In genomic region chr16:25012525-25012991, GRCh38 we compare ENCODE assay signal across 10 cellular contexts. TPM values are rescaled to one million over a fixed set of nuclear protein-coding genes. Genes with fewer than 3 reads are reported as not detected.
DNase-seq lines count a peak whose midpoint lies in the region; ATAC-seq and TF ChIP-seq lines count a peak whose summit lies in the region.
"Had no signal": no experiment of that assay in that cellular context is flagged by ENCODE, and none has a peak within 500 bp of the region (broad histone marks: within the 10 kb centered on the region; RNA-seq: fewer than 3 reads in every experiment).

No MANE protein-coding gene starts in this region.

- no peaks in the 10 kb centered on the region for H3K9me3 ChIP-seq in OCI-LY3 (ENCODE audit: insufficient read depth, low read length)
- no peaks in the 10 kb centered on the region for H3K9me3 ChIP-seq in skeletal muscle tissue (ENCODE audit: control insufficient read depth in 3 of 3, low read length in 3 of 3)

- H3K9ac ChIP-seq in OCI-LY3 (ENCODE audit: low read length) (peak overlapping the region; percentile 92), skeletal muscle tissue (ENCODE audit: low read depth in 1 of 3, low read length in 3 of 3) (peak overlapping the region; percentile 17 to 95 (median 41))

- no peaks in the 10 kb centered on the region for H3K27me3 ChIP-seq in OCI-LY3 (ENCODE audit: low read depth, low read length)
- H3K27me3 ChIP-seq in skeletal muscle tissue (ENCODE audit: control insufficient read depth in 3 of 3, insufficient read depth in 3 of 3, low read length in 3 of 3), result no peaks in the 10 kb centered on the region

- H3K79me2 ChIP-seq in OCI-LY3 (ENCODE audit: low read length), result peaks cover 97% of the 10 kb centered on the region

- TF ChIP-seq CTCF in OCI-LY3 (IDR thresholded peaks at IDR 0.05; ENCODE audit: low read depth, low read length), result no peak

- no peak overlapping the region for H2AFZ ChIP-seq in OCI-LY3 (ENCODE audit: low read depth, low read length)

- DNase-seq in GM19238 (ENCODE audit: insufficient read length, low spot score) (no peak), DMS153 treated with DMSO at 0.1 percent for 48 hours (lab: John Stamatoyannopoulos, UW; ENCODE audit: unreplicated experiment) (no peak)
- no peak for DNase-seq in stimulated activated naive CD4-positive, alpha-beta T cell (lab: John Stamatoyannopoulos, UW)
- DNase-seq: activated gamma-delta T cell treated with Interleukin-2 at 50 U/mL for 16 hours; stimulated activated CD4-positive, alpha-beta T cell treated with anti-CD3 and anti-CD28 coated beads, Interleukin-2, amount 100 ng/mL, for 24 hours had no signal

- H3K4me3 ChIP-seq in GM08714 (ENCODE audit: low read length) (peak overlapping the region; percentile 98), OCI-LY3 (ENCODE audit: low read length) (peak overlapping the region; percentile 91), skeletal muscle tissue (ENCODE audit: low read length in 3 of 3) (peak overlapping the region; percentile 42 to 86 (median 42))

- peaks cover 61% of the 10 kb centered on the region for H4K20me1 ChIP-seq in OCI-LY3 (ENCODE audit: insufficient read depth, low read length)

- H3K4me2 ChIP-seq in OCI-LY3 (ENCODE audit: low read length), result peak overlapping the region; percentile 93

- peak; percentile 64 for ATAC-seq in esophagus mucosa
- no peak for ATAC-seq in GM21529 (IDR thresholded peaks at IDR 0.05; ENCODE audit: unreplicated experiment)

- H3K36me3 ChIP-seq in OCI-LY3 (replicated peaks; ENCODE audit: low read depth, low read length) (peaks cover 63% of the 10 kb centered on the region), skeletal muscle tissue (ENCODE audit: control insufficient read depth in 3 of 3, insufficient read depth in 3 of 3, low read length in 3 of 3) (peaks cover 0 to 3% (median 2%) of the 10 kb centered on the region in 3 donors)

- H3K27ac ChIP-seq in OCI-LY3 (ENCODE audit: low read length) (peak overlapping the region; percentile 99), skeletal muscle tissue (ENCODE audit: low read depth, low read length) (peak overlapping the region; percentile 93)

- peaks cover 74% of the 10 kb centered on the region for H3K4me1 ChIP-seq in OCI-LY3 (ENCODE audit: low read length)
- peaks cover 47 to 56% (median 51%) of the 10 kb centered on the region in 3 donors for H3K4me1 ChIP-seq in skeletal muscle tissue (ENCODE audit: control insufficient read depth in 3 of 3, insufficient read depth in 3 of 3, low read length in 3 of 3)

RNA-seq across cellular contexts. Expression of gene ARHGAP17, which starts 2.6 kb away (rescaled TPM):
- total RNA-seq in esophagus mucosa (33.0 TPM), skeletal muscle tissue (17.2 TPM)

Comparison
In these comparisons a context has a peak if more than half of its experiments do, and no peak if none do; other contexts are left out.
1. H3K4me3 ChIP-seq: peak in every context shown above with its lines; median percentile 98 in GM08714; 91 in OCI-LY3; 42 in skeletal muscle tissue.